Comparison of ENCODE assay signal across 1 cellular context in the genomic region with DNA sequence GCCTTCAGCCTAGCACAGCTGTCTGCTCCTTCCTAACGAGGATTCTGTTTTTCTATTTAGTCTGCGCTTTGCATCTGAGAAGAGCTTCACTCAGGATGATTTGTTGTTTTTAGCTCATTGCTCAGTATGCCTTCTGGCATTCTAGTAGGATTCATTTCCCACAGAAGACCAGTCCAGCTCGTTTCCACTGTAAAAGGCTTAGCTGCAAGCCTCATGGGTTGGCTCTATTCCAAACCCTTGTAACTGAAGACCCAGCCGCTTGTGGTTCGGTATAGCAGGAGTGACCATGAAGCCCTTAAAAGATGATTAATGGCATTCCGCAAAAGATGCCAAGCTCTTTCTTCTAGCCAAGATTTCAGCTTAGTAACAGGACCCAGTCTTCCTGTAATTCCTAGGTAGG.
TF ChIP-seq lines count a peak whose summit lies in the region.

No MANE protein-coding gene starts in this region.

TF ChIP-seq in HEK293, 187 proteins besides CTCF, POLR2A, EP300 and RAD21 (continued from another document and continues in another):
- TF ChIP-seq TSHZ1 (tag by site-specific recombination; IDR thresholded peaks at IDR 0.05; ENCODE audit: borderline replicate concordance) = peak; percentile 91
- TF ChIP-seq, protein P1, sequence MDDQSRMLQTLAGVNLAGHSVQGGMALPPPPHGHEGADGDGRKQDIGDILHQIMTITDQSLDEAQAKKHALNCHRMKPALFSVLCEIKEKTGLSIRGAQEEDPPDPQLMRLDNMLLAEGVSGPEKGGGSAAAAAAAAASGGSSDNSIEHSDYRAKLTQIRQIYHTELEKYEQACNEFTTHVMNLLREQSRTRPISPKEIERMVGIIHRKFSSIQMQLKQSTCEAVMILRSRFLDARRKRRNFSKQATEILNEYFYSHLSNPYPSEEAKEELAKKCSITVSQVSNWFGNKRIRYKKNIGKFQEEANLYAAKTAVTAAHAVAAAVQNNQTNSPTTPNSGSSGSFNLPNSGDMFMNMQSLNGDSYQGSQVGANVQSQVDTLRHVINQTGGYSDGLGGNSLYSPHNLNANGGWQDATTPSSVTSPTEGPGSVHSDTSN (CRISPR knock-in tag; IDR thresholded peaks at IDR 0.05) = no peak; the same call in 1 of the 2 replicates
- no peak for TF ChIP-seq ZSCAN4 (tag by site-specific recombination; IDR thresholded peaks at IDR 0.05)
- TF ChIP-seq SP7 (tag by site-specific recombination; IDR thresholded peaks at IDR 0.05) = peak; percentile 93
- TF ChIP-seq ZNF19 (tag by site-specific recombination; IDR thresholded peaks at IDR 0.05; ENCODE audit: low read depth) = no peak
- no peak for TF ChIP-seq ZNF670 (tag by site-specific recombination; IDR thresholded peaks at IDR 0.05; ENCODE audit: low read depth)
- TF ChIP-seq ZIC2 (tag by site-specific recombination; IDR thresholded peaks at IDR 0.05) = peak; percentile 77
- no peak for TF ChIP-seq ZNF768 (tag by site-specific recombination; IDR thresholded peaks at IDR 0.05)
- TF ChIP-seq ZNF571 (tag by site-specific recombination; IDR thresholded peaks at IDR 0.05) = no peak
- TF ChIP-seq, protein P2, sequence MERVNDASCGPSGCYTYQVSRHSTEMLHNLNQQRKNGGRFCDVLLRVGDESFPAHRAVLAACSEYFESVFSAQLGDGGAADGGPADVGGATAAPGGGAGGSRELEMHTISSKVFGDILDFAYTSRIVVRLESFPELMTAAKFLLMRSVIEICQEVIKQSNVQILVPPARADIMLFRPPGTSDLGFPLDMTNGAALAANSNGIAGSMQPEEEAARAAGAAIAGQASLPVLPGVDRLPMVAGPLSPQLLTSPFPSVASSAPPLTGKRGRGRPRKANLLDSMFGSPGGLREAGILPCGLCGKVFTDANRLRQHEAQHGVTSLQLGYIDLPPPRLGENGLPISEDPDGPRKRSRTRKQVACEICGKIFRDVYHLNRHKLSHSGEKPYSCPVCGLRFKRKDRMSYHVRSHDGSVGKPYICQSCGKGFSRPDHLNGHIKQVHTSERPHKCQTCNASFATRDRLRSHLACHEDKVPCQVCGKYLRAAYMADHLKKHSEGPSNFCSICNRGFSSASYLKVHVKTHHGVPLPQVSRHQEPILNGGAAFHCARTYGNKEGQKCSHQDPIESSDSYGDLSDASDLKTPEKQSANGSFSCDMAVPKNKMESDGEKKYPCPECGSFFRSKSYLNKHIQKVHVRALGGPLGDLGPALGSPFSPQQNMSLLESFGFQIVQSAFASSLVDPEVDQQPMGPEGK (tag by site-specific recombination; IDR thresholded peaks at IDR 0.05) = no peak
- TF ChIP-seq ZNF785 (tag by site-specific recombination; IDR thresholded peaks at IDR 0.05) = no peak
- no peak for TF ChIP-seq ZNF426 (tag by site-specific recombination; IDR thresholded peaks at IDR 0.05)
- TF ChIP-seq, protein P3, sequence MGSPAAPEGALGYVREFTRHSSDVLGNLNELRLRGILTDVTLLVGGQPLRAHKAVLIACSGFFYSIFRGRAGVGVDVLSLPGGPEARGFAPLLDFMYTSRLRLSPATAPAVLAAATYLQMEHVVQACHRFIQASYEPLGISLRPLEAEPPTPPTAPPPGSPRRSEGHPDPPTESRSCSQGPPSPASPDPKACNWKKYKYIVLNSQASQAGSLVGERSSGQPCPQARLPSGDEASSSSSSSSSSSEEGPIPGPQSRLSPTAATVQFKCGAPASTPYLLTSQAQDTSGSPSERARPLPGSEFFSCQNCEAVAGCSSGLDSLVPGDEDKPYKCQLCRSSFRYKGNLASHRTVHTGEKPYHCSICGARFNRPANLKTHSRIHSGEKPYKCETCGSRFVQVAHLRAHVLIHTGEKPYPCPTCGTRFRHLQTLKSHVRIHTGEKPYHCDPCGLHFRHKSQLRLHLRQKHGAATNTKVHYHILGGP (tag by site-specific recombination; IDR thresholded peaks at IDR 0.05) = no peak
- no peak for TF ChIP-seq ZNF48 (tag by site-specific recombination; IDR thresholded peaks at IDR 0.05)
- TF ChIP-seq, protein P4, sequence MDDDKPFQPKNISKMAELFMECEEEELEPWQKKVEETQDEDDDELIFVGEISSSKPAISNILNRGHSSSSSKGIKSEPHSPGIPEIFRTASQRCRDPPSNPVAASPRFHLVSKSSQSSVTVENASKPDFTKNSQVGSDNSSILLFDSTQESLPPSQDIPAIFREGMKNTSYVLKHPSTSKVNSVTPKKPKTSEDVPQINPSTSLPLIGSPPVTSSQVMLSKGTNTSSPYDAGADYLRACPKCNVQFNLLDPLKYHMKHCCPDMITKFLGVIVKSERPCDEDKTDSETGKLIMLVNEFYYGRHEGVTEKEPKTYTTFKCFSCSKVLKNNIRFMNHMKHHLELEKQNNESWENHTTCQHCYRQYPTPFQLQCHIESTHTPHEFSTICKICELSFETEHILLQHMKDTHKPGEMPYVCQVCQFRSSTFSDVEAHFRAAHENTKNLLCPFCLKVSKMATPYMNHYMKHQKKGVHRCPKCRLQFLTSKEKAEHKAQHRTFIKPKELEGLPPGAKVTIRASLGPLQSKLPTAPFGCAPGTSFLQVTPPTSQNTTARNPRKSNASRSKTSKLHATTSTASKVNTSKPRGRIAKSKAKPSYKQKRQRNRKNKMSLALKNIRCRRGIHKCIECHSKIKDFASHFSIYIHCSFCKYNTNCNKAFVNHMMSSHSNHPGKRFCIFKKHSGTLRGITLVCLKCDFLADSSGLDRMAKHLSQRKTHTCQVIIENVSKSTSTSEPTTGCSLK (tag by site-specific recombination; IDR thresholded peaks at IDR 0.05) = no peak
- no peak for TF ChIP-seq ZNF114 (tag by site-specific recombination; IDR thresholded peaks at IDR 0.05)
- peak; percentile 90 for TF ChIP-seq ZSCAN30 (tag by site-specific recombination; IDR thresholded peaks at IDR 0.05)
- TF ChIP-seq, protein P5, sequence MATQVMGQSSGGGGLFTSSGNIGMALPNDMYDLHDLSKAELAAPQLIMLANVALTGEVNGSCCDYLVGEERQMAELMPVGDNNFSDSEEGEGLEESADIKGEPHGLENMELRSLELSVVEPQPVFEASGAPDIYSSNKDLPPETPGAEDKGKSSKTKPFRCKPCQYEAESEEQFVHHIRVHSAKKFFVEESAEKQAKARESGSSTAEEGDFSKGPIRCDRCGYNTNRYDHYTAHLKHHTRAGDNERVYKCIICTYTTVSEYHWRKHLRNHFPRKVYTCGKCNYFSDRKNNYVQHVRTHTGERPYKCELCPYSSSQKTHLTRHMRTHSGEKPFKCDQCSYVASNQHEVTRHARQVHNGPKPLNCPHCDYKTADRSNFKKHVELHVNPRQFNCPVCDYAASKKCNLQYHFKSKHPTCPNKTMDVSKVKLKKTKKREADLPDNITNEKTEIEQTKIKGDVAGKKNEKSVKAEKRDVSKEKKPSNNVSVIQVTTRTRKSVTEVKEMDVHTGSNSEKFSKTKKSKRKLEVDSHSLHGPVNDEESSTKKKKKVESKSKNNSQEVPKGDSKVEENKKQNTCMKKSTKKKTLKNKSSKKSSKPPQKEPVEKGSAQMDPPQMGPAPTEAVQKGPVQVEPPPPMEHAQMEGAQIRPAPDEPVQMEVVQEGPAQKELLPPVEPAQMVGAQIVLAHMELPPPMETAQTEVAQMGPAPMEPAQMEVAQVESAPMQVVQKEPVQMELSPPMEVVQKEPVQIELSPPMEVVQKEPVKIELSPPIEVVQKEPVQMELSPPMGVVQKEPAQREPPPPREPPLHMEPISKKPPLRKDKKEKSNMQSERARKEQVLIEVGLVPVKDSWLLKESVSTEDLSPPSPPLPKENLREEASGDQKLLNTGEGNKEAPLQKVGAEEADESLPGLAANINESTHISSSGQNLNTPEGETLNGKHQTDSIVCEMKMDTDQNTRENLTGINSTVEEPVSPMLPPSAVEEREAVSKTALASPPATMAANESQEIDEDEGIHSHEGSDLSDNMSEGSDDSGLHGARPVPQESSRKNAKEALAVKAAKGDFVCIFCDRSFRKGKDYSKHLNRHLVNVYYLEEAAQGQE (tag by site-specific recombination; IDR thresholded peaks at IDR 0.05) = no peak; the same call in 1 of the 2 replicates
- no peak for TF ChIP-seq ZNF529 (tag by site-specific recombination; IDR thresholded peaks at IDR 0.05; ENCODE audit: insufficient replicate concordance)
- peak; percentile 90 for TF ChIP-seq ZNF629 (tag by site-specific recombination; IDR thresholded peaks at IDR 0.05)
- TF ChIP-seq ZNF658 (tag by site-specific recombination; IDR thresholded peaks at IDR 0.05) = no peak
- TF ChIP-seq ZNF555 (tag by site-specific recombination; conservative IDR thresholded peaks at IDR 0.05) = no peak
- TF ChIP-seq ZNF146 (tag by site-specific recombination; IDR thresholded peaks at IDR 0.05) = no peak
- TF ChIP-seq, protein P6, sequence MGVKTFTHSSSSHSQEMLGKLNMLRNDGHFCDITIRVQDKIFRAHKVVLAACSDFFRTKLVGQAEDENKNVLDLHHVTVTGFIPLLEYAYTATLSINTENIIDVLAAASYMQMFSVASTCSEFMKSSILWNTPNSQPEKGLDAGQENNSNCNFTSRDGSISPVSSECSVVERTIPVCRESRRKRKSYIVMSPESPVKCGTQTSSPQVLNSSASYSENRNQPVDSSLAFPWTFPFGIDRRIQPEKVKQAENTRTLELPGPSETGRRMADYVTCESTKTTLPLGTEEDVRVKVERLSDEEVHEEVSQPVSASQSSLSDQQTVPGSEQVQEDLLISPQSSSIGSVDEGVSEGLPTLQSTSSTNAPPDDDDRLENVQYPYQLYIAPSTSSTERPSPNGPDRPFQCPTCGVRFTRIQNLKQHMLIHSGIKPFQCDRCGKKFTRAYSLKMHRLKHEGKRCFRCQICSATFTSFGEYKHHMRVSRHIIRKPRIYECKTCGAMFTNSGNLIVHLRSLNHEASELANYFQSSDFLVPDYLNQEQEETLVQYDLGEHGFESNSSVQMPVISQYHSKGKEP (tag by site-specific recombination; IDR thresholded peaks at IDR 0.05) = peak; percentile 94
- no peak for TF ChIP-seq ZSCAN23 (tag by site-specific recombination; IDR thresholded peaks at IDR 0.05)
- no peak for TF ChIP-seq ZNF776 (tag by site-specific recombination; IDR thresholded peaks at IDR 0.05; ENCODE audit: borderline replicate concordance)
- peak; percentile 57 for TF ChIP-seq ZNF394 (tag by site-specific recombination; IDR thresholded peaks at IDR 0.05; ENCODE audit: borderline replicate concordance)
- no peak for TF ChIP-seq ZNF585B (tag by site-specific recombination; IDR thresholded peaks at IDR 0.05)
- no peak for TF ChIP-seq HOXC10 (CRISPR knock-in tag; IDR thresholded peaks at IDR 0.05)
- TF ChIP-seq ZNF2 (tag by site-specific recombination; IDR thresholded peaks at IDR 0.05) = peak; percentile 79
- TF ChIP-seq ZNF362 (tag by site-specific recombination; IDR thresholded peaks at IDR 0.05) = no peak
